Comparison of ENCODE assay signal across 8 cellular contexts in genomic region chr5:43305948-43306563, GRCh38. TPM values are rescaled to one million over a fixed set of nuclear protein-coding genes. Genes with fewer than 3 reads are reported as not detected.
DNase-seq lines count a peak whose midpoint lies in the region; TF ChIP-seq lines count a peak whose summit lies in the region.

No MANE protein-coding gene starts in this region.

- H3K27me3 Mint-ChIP-seq in activated CD4-positive, alpha-beta T cell treated with anti-CD3 and anti-CD28 coated beads, Interleukin-2, amount 10 ng/mL, durations not matched to agents 7 days and 5 days, result no peaks in the 10 kb centered on the region
- H3K27me3 Mint-ChIP-seq in nephron progenitor cell (ENCODE audit: low read depth, poor library complexity), result no peaks in the 10 kb centered on the region

- peak; percentile 52 for DNase-seq in activated CD4-positive, alpha-beta T cell treated with anti-CD3 and anti-CD28 coated beads, Interleukin-2, amount 10 ng/mL, durations not matched to agents 7 days and 5 days
- no peak for DNase-seq in activated CD4-positive, alpha-beta T cell treated with anti-CD3 and anti-CD28 coated beads for 1 hour
- DNase-seq in HCEC 1CT, result peak; percentile 56
- peak; percentile 53 for DNase-seq in NCI-H1105 treated with DMSO at 0.1 percent for 48 hours (lab: John Stamatoyannopoulos, UW)
- DNase-seq in SKM-1 treated with dmso at 0.1 percent for 144 hours (lab: John Stamatoyannopoulos, UW; ENCODE audit: unreplicated experiment), result peak; percentile 78
- peak; percentile 65 for DNase-seq in epithelial cell of esophagus (ENCODE audit: low read depth)
- DNase-seq in nephron progenitor cell, result no peak
- DNase-seq in stimulated activated CD4-positive, alpha-beta T cell treated with anti-CD3 and anti-CD28 coated beads, Interleukin-15, amount 100 ng/mL, for 24 hours, result no peak

- H3K27ac Mint-ChIP-seq in activated CD4-positive, alpha-beta T cell treated with anti-CD3 and anti-CD28 coated beads, Interleukin-2, amount 10 ng/mL, durations not matched to agents 7 days and 5 days, result no peak overlapping the region
- H3K27ac Mint-ChIP-seq in nephron progenitor cell, result peak overlapping the region; percentile 30

- POLR2A ChIA-PET in activated CD4-positive, alpha-beta T cell treated with anti-CD3 and anti-CD28 coated beads, Interleukin-2, amount 10 ng/mL, durations not matched to agents 7 days and 5 days (lab: Charles Lee), result no interaction called here

- H3K4me3 ChIP-seq in epithelial cell of esophagus (ENCODE audit: low read length), result no peak overlapping the region

- H3K36me3 Mint-ChIP-seq in activated CD4-positive, alpha-beta T cell treated with anti-CD3 and anti-CD28 coated beads, Interleukin-2, amount 10 ng/mL, durations not matched to agents 7 days and 5 days (ENCODE audit: low read depth), result peaks cover 28% of the 10 kb centered on the region
- H3K36me3 Mint-ChIP-seq in nephron progenitor cell (ENCODE audit: low read depth), result peaks cover 66% of the 10 kb centered on the region

- no peaks in the 10 kb centered on the region for H3K9me3 Mint-ChIP-seq in activated CD4-positive, alpha-beta T cell treated with anti-CD3 and anti-CD28 coated beads, Interleukin-2, amount 10 ng/mL, durations not matched to agents 7 days and 5 days
- H3K9me3 Mint-ChIP-seq in nephron progenitor cell, result no peaks in the 10 kb centered on the region

- CTCF ChIA-PET in activated CD4-positive, alpha-beta T cell treated with anti-CD3 and anti-CD28 coated beads, Interleukin-2, amount 10 ng/mL, durations not matched to agents 7 days and 5 days (lab: Charles Lee), result interaction anchor here (0.7 to 1.4 kb wide), 5 partner anchors 10 to 201 kb away, joined by 3 to 4 read pairs (median 3); no protein-coding TSS in a partner anchor

- TF ChIP-seq CTCF in epithelial cell of esophagus (IDR thresholded peaks at IDR 0.05; ENCODE audit: insufficient read depth, low read depth, low read length, missing control alignments) (peak; percentile 63), nephron progenitor cell (IDR thresholded peaks at IDR 0.05) (peak; percentile 58)

- H3K4me3 Mint-ChIP-seq in activated CD4-positive, alpha-beta T cell treated with anti-CD3 and anti-CD28 coated beads, Interleukin-2, amount 10 ng/mL, durations not matched to agents 7 days and 5 days, result no peak overlapping the region
- H3K4me3 Mint-ChIP-seq in nephron progenitor cell, result no peak overlapping the region

- peaks cover 76% of the 10 kb centered on the region for H3K4me1 Mint-ChIP-seq in activated CD4-positive, alpha-beta T cell treated with anti-CD3 and anti-CD28 coated beads, Interleukin-2, amount 10 ng/mL, durations not matched to agents 7 days and 5 days
- H3K4me1 Mint-ChIP-seq in nephron progenitor cell, result peaks cover 63% of the 10 kb centered on the region

RNA-seq across cellular contexts. Expression of gene HMGCS1, which starts 7.2 kb away (rescaled TPM):
- 10 to 100 TPM; 54.3 to 57.5 TPM for total RNA-seq in activated CD4-positive, alpha-beta T cell treated with anti-CD3 and anti-CD28 coated beads, Interleukin-2, amount 10 ng/mL, durations not matched to agents 7 days and 5 days

Comparison
In these comparisons a context has a peak if more than half of its experiments do, and no peak if none do; other contexts are left out.
1. DNase-seq: peak in activated CD4-positive, alpha-beta T cell treated with anti-CD3 and anti-CD28 coated beads, Interleukin-2, amount 10 ng/mL, durations not matched to agents 7 days and 5 days (single experiment), HCEC 1CT (single experiment), NCI-H1105 treated with DMSO at 0.1 percent for 48 hours (single experiment), SKM-1 treated with dmso at 0.1 percent for 144 hours (single experiment) and epithelial cell of esophagus (single experiment); none in activated CD4-positive, alpha-beta T cell treated with anti-CD3 and anti-CD28 coated beads for 1 hour (single experiment), nephron progenitor cell (single experiment) and stimulated activated CD4-positive, alpha-beta T cell treated with anti-CD3 and anti-CD28 coated beads, Interleukin-15, amount 100 ng/mL, for 24 hours (single experiment).